21 cellular contexts compared by ENCODE assay signal in genomic region chr6:163231356-163232014, GRCh38.
"Had no signal": no experiment of that assay in that cellular context is flagged by ENCODE, and none has a peak within 500 bp of the region (broad histone marks: within the 10 kb centered on the region; RNA-seq: fewer than 3 reads in every experiment).

No MANE protein-coding gene starts in this region.

- H3K27me3 ChIP-seq: body of pancreas, heart right ventricle, right atrium auricular region, suprapubic skin had no signal

- ATAC-seq: body of pancreas; heart right ventricle; stimulated activated naive CD8-positive, alpha-beta T cell treated with anti-CD3 and anti-CD28 coated beads, Interleukin-15, Interleukin-2, amounts not matched to agents 100 U/mL and 50 U/mL, for 24 hours; WTC11 had no signal

- DNase-seq: activated CD4-positive, alpha-beta memory T cell treated with anti-CD3 and anti-CD28 coated beads, Interleukin-2, amount 10 ng/mL, durations not matched to agents 7 days and 5 days; activated CD4-positive, alpha-beta T cell treated with anti-CD3 and anti-CD28 coated beads for 4 hours; activated effector memory CD4-positive, alpha-beta T cell treated with anti-CD3 and anti-CD28 coated beads, Interleukin-2, amount 50 U/mL, for 16 hours; activated T-cell treated with anti-CD3 and anti-CD28 coated beads, Interleukin-2, amount 50 U/mL, for 48 hours; amniotic stem cell; body of pancreas; central memory CD4-positive, alpha-beta T cell; effector CD4-positive, alpha-beta T cell; heart right ventricle; mesendoderm; occipital lobe; small intestine; stimulated activated CD4-positive, alpha-beta T cell treated with anti-CD3 and anti-CD28 coated beads, Interleukin-4, amount 100 ng/mL, for 4 hours; stimulated activated CD8-positive, alpha-beta memory T cell treated with anti-CD3 and anti-CD28 coated beads, Interleukin-4, amount 100 ng/mL, for 48 hours; stimulated activated naive CD8-positive, alpha-beta T cell treated with anti-CD3 and anti-CD28 coated beads, Interleukin-15, Interleukin-2, amounts not matched to agents 100 U/mL and 50 U/mL, for 24 hours had no signal

- H3K36me3 ChIP-seq: heart right ventricle, right atrium auricular region, suprapubic skin had no signal

- H3K9me3 ChIP-seq: body of pancreas, heart right ventricle, right atrium auricular region, suprapubic skin had no signal

- FAIRE-seq: frontal cortex, small intestine, TTC549 had no signal

- H3K4me1 ChIP-seq: body of pancreas, heart right ventricle, right atrium auricular region, suprapubic skin had no signal

- H3K4me3 ChIP-seq: body of pancreas, coronary artery, heart right ventricle, right atrium auricular region, suprapubic skin had no signal

- H3K27ac ChIP-seq: body of pancreas, coronary artery, heart right ventricle, right atrium auricular region, suprapubic skin had no signal
